Comparison of ENCODE assay signal across 8 cellular contexts in the genomic region with DNA sequence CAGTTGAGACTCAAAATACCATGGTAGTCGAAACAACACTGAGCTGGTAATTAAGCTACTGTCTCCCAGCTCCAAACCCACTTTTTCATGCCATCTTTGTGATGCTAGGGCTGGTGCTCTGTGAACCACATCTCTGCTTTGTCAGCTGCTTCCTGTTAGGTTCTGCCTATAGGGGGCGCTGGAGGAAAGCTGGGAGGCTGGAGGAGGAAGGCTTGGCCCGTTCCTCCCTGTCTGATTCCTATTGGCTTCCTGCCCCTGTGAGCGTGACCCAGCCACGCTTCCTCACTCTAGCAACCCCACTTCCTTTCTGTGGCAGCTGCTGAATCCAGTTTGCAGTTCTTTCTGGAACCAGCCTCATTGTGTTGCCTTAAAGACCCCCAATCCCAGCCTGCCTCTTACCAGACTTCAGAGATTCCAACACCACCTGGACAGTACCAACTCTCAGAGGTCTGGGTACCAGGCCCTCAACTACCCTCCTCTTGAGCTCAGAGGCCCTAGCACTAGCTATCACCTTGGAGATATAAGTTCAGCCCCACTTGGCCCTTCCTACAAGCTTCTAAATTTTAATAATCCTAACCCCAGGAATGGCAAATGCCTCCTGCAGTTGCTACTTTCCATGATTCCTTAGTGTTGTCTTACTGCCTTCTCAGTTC.
DNase-seq lines count a peak whose midpoint lies in the region; ATAC-seq and TF ChIP-seq lines count a peak whose summit lies in the region.

No MANE protein-coding gene starts in this region.

- H3K4me1 ChIP-seq in body of pancreas (no peaks in the 10 kb centered on the region), mesenchymal stem cell (ENCODE audit: control insufficient read depth, insufficient read depth, low read depth, low read length) (no peaks in the 10 kb centered on the region)

- no peak overlapping the region for H3K4me2 ChIP-seq in mesenchymal stem cell (ENCODE audit: low read length, poor library complexity, severe bottlenecking)

- H3K4me3 ChIP-seq in NB4 (ENCODE audit: low read depth, low read length), result no peak overlapping the region
- H3K4me3 ChIP-seq in body of pancreas, result no peak overlapping the region
- no peak overlapping the region for H3K4me3 ChIP-seq in coronary artery
- H3K4me3 ChIP-seq in mesenchymal stem cell (ENCODE audit: insufficient read depth in 1 of 2, low read depth in 1 of 2, low read length in 2 of 2), result no peak overlapping the region

- TF ChIP-seq POLR2A in NB4 (IDR thresholded peaks at IDR 0.05; ENCODE audit: extremely low read depth, insufficient read length), result no peak
- TF ChIP-seq POLR2A in body of pancreas (IDR thresholded peaks at IDR 0.05), result no peak

- peak; percentile 70 for TF ChIP-seq CTCF in NB4 (IDR thresholded peaks at IDR 0.05; ENCODE audit: low read depth, low read length)
- peak in 6 of 7 experiments; percentile 32 to 60 (median 42) for TF ChIP-seq CTCF in body of pancreas (IDR thresholded peaks at IDR 0.05)
- no peak for TF ChIP-seq CTCF in coronary artery (IDR thresholded peaks at IDR 0.05)

- H3K36me3 ChIP-seq in body of pancreas (replicated peaks in 1 of 2; ENCODE audit: insufficient read depth in 1 of 2, low read depth in 2 of 2) (no peaks in the 10 kb centered on the region), mesenchymal stem cell (ENCODE audit: control insufficient read depth in 1 of 2, insufficient read depth in 2 of 2, low read depth in 1 of 2, low read length in 2 of 2) (no peaks in the 10 kb centered on the region)

- DNase-seq in activated CD8-positive, alpha-beta memory T cell treated with anti-CD3 and anti-CD28 coated beads for 48 hours (ENCODE audit: low read depth in 2 of 3, low spot score in 2 of 3), result peak; percentile 1 to 8 (median 6)
- no peak for DNase-seq in activated CD8-positive, alpha-beta memory T cell treated with anti-CD3 and anti-CD28 coated beads for 24 hours
- DNase-seq in NB4 (ENCODE audit: low read depth) (peak; percentile 63), body of pancreas (peak; percentile 51 to 69 (median 56)), nucleus accumbens (lab: John Stamatoyannopoulos, UW) (peak in 49 of 56 donors; percentile 2 to 82 (median 57)), coronary artery (ENCODE audit: low spot score) (no peak), mesenchymal stem cell (no peak)

- no peak overlapping the region for H2AFZ ChIP-seq in mesenchymal stem cell (ENCODE audit: low read depth, low read length)

- H2BK15ac ChIP-seq in mesenchymal stem cell (ENCODE audit: low read depth, poor library complexity, severe bottlenecking), result no peak overlapping the region

- WGBS in body of pancreas, 2 donors, result 17 to 21% methylated on average over 5 of the region's 5 CpGs
- WGBS in mesenchymal stem cell, result 40% methylated on average over 5 of the region's 5 CpGs

- H3K9ac ChIP-seq in mesenchymal stem cell (ENCODE audit: low read length), result no peak overlapping the region

- no peak overlapping the region for H2BK120ac ChIP-seq in mesenchymal stem cell (ENCODE audit: low read depth, low read length)

- H3K14ac ChIP-seq in mesenchymal stem cell (ENCODE audit: low read length in 2 of 2), result no peak overlapping the region

- no peak overlapping the region for H3K23ac ChIP-seq in mesenchymal stem cell (ENCODE audit: low read length in 2 of 2)

- intact Hi-C loops in body of pancreas (cut with DNase I), result no loop called here

- H3K4ac ChIP-seq in mesenchymal stem cell (ENCODE audit: low read depth in 1 of 2, low read length in 2 of 2), result no peak overlapping the region

- no peak overlapping the region for H2AK5ac ChIP-seq in mesenchymal stem cell (ENCODE audit: low read length, severe bottlenecking)

- H3K27me3 ChIP-seq in body of pancreas (no peaks in the 10 kb centered on the region), mesenchymal stem cell (ENCODE audit: control insufficient read depth in 1 of 2, insufficient read depth in 1 of 2, low read length in 2 of 2) (peaks cover 8 to 25% of the 10 kb centered on the region in 2 experiments)

- H3K27ac ChIP-seq in body of pancreas (no peak overlapping the region), coronary artery (no peak overlapping the region), mesenchymal stem cell (ENCODE audit: low read length, poor library complexity, severe bottlenecking) (no peak overlapping the region)

- no peaks in the 10 kb centered on the region for H3K79me1 ChIP-seq in mesenchymal stem cell (replicated peaks; ENCODE audit: low read length, poor library complexity, severe bottlenecking)

- no peak for ATAC-seq in body of pancreas
- no peak for ATAC-seq in HG03442 (IDR thresholded peaks at IDR 0.05; ENCODE audit: unreplicated experiment)

- no peak overlapping the region for H2BK5ac ChIP-seq in mesenchymal stem cell (ENCODE audit: low read depth, low read length, poor library complexity, severe bottlenecking)

- H3K18ac ChIP-seq in mesenchymal stem cell (ENCODE audit: low read depth in 1 of 2, low read length in 2 of 2), result no peak overlapping the region

- no peaks in the 10 kb centered on the region for H3K9me3 ChIP-seq in body of pancreas
- H3K9me3 ChIP-seq in mesenchymal stem cell (ENCODE audit: control insufficient read depth, low read length), result no peaks in the 10 kb centered on the region

- H2BK12ac ChIP-seq in mesenchymal stem cell (ENCODE audit: low read length in 2 of 2), result no peak overlapping the region

- no peak overlapping the region for H4K91ac ChIP-seq in mesenchymal stem cell (ENCODE audit: low read length)

- no peak overlapping the region for H4K8ac ChIP-seq in mesenchymal stem cell (ENCODE audit: low read length)

Comparison
In these comparisons a context has a peak if more than half of its experiments do, and no peak if none do; other contexts are left out.
1. DNase-seq: peak in activated CD8-positive, alpha-beta memory T cell treated with anti-CD3 and anti-CD28 coated beads for 48 hours (3 of 3), NB4 (single experiment), body of pancreas (4 of 4) and nucleus accumbens (49 of 56); none in activated CD8-positive, alpha-beta memory T cell treated with anti-CD3 and anti-CD28 coated beads for 24 hours (single experiment), coronary artery (single experiment) and mesenchymal stem cell (single experiment).